14 cellular contexts compared by ENCODE assay signal in the genomic region with DNA sequence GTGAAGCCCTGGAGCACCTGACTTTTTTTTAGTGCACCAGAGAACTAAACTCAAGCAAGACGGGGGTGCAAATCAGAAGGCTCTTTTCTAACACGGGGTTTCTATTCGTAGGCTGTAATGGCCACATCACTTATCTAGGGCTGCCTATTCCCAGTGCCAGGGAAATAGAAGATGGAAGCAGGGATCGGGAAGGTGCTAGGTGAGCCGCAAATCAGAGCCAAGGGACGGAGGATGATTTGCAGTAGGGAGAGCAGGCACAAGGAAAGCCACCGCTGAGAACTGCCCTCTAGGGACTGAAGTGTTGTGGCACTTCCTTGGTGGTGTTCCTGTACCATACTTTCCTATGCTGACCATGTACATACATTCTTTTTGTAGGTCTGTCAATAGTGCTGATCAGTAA. TPM values are rescaled to one million over a fixed set of nuclear protein-coding genes. Genes with fewer than 3 reads are reported as not detected.
DNase-seq lines count a peak whose midpoint lies in the region; ATAC-seq and TF ChIP-seq lines count a peak whose summit lies in the region.
"Had no signal": no experiment of that assay in that cellular context is flagged by ENCODE, and none has a peak within 500 bp of the region (broad histone marks: within the 10 kb centered on the region; RNA-seq: fewer than 3 reads in every experiment).

No MANE protein-coding gene starts in this region.

- H3K4me1 Mint-ChIP-seq in MCF 10A (ENCODE audit: insufficient read depth, unreplicated experiment) (peaks cover 7% of the 10 kb centered on the region), WTC11 (peaks cover 31% of the 10 kb centered on the region)

- no peak overlapping the region for H3K27ac Mint-ChIP-seq in MCF 10A (ENCODE audit: low read depth, unreplicated experiment)
- no peak overlapping the region for H3K27ac Mint-ChIP-seq in WTC11
- H3K27ac Mint-ChIP-seq: CD14-positive monocyte; CD8-positive, alpha-beta T cell had no signal

- BruUV-seq in MCF 10A (replicated peaks; lab: Mats Ljungman, UMichigan) = no TSS peak

- POLR2A ChIA-PET in MCF 10A (lab: Yijun Ruan, JAX) = interaction anchor here (1.2 to 1.8 kb wide), 2 partner anchors 23 to 56 kb away, joined by 5 to 7 read pairs; a partner anchor contains a TSS
- POLR2A ChIA-PET in WTC11 (lab: Charles Lee) = no interaction called here

- H3K4me3 Mint-ChIP-seq in MCF 10A (ENCODE audit: unreplicated experiment) (no peak overlapping the region), WTC11 (no peak overlapping the region)
- H3K4me3 Mint-ChIP-seq: CD14-positive monocyte; CD8-positive, alpha-beta T cell had no signal

- H3K27me3 Mint-ChIP-seq in MCF 10A (ENCODE audit: insufficient read depth, unreplicated experiment) = no peaks in the 10 kb centered on the region
- peaks cover 59% of the 10 kb centered on the region for H3K27me3 Mint-ChIP-seq in WTC11 (ENCODE audit: low read depth)

- intact Hi-C loops in MCF 10A (cut with micrococcal nuclease) = no loop called here

- ATAC-seq in WTC11 (peak; percentile 20; the same call in 1 of the 2 replicates), HG02938 (IDR thresholded peaks at IDR 0.05; ENCODE audit: unreplicated experiment) (no peak)
- ATAC-seq: CD8-positive, alpha-beta T cell had no signal

- no peaks in the 10 kb centered on the region for H3K36me3 Mint-ChIP-seq in MCF 10A (ENCODE audit: insufficient read depth, unreplicated experiment)
- H3K36me3 Mint-ChIP-seq in WTC11 = no peaks in the 10 kb centered on the region
- H3K36me3 Mint-ChIP-seq: CD14-positive monocyte; CD8-positive, alpha-beta T cell had no signal

- no peaks in the 10 kb centered on the region for H3K9me3 Mint-ChIP-seq in MCF 10A (ENCODE audit: unreplicated experiment)
- H3K9me3 Mint-ChIP-seq in WTC11 = no peaks in the 10 kb centered on the region
- H3K9me3 Mint-ChIP-seq: CD14-positive monocyte; CD8-positive, alpha-beta T cell had no signal

- CTCF ChIA-PET in MCF 10A (lab: Yijun Ruan, JAX) (interaction anchor here (1.1 kb wide), 1 partner anchor 19 kb away, joined by 3 read pairs; no protein-coding TSS in a partner anchor), WTC11 (lab: Charles Lee) (no interaction called here)

- no peak for TF ChIP-seq CTCF in MCF 10A (IDR thresholded peaks at IDR 0.05; ENCODE audit: unreplicated experiment)
- no peak for TF ChIP-seq CTCF in WTC11 (IDR thresholded peaks at IDR 0.05)

- in situ Hi-C loops in T47D (cut with HindIII; ENCODE audit: low pct_unique_long_range_greater_than_20kb, low sequenced_read_pairs) = no loop called here

- peak; percentile 43 to 49 for DNase-seq in T47D (ENCODE audit: low read depth in 1 of 2, low spot score in 1 of 2)
- DNase-seq in MCF 10A (ENCODE audit: unreplicated experiment) = no peak
- DNase-seq in HT-29 (ENCODE audit: low spot score) = peak; percentile 13
- no peak for DNase-seq in WTC11 (ENCODE audit: low spot score)
- no peak for DNase-seq in NCI-H524 (lab: John Stamatoyannopoulos, UW)
- no peak for DNase-seq in activated CD8-positive, alpha-beta memory T cell treated with anti-CD3 and anti-CD28 coated beads, Interleukin-2, amount 50 U/mL, for 48 hours
- DNase-seq: AML-193; Calu3; CD8-positive, alpha-beta T cell; DMS79 treated with DMSO at 0.1 percent for 48 hours; GF-D8 had no signal

TF ChIP-seq in WTC11, 78 proteins besides CTCF, POLR2A, EP300 and RAD21 (continues in another document):
- TF ChIP-seq ZNF396 (CRISPR knock-in tag; IDR thresholded peaks at IDR 0.05; ENCODE audit: borderline replicate concordance) (no peak), ZNF671 (CRISPR knock-in tag; IDR thresholded peaks at IDR 0.05) (no peak), MXD4 (CRISPR knock-in tag; IDR thresholded peaks at IDR 0.05; ENCODE audit: borderline replicate concordance) (no peak), ZBTB21 (CRISPR knock-in tag; IDR thresholded peaks at IDR 0.05; ENCODE audit: borderline replicate concordance) (no peak), FOXJ3 (CRISPR knock-in tag; IDR thresholded peaks at IDR 0.05; ENCODE audit: borderline replicate concordance) (no peak), RORB (CRISPR knock-in tag; IDR thresholded peaks at IDR 0.05) (no peak), ZNF121 (CRISPR knock-in tag; IDR thresholded peaks at IDR 0.05) (no peak), SMAD3 (CRISPR knock-in tag; IDR thresholded peaks at IDR 0.05; ENCODE audit: borderline replicate concordance) (no peak), ZNF232 (CRISPR knock-in tag; IDR thresholded peaks at IDR 0.05) (no peak), NFYB (CRISPR knock-in tag; conservative IDR thresholded peaks at IDR 0.05; ENCODE audit: low read depth) (no peak), CBFB (CRISPR knock-in tag; IDR thresholded peaks at IDR 0.05; ENCODE audit: low read depth) (no peak)
- TF ChIP-seq, protein P1, sequence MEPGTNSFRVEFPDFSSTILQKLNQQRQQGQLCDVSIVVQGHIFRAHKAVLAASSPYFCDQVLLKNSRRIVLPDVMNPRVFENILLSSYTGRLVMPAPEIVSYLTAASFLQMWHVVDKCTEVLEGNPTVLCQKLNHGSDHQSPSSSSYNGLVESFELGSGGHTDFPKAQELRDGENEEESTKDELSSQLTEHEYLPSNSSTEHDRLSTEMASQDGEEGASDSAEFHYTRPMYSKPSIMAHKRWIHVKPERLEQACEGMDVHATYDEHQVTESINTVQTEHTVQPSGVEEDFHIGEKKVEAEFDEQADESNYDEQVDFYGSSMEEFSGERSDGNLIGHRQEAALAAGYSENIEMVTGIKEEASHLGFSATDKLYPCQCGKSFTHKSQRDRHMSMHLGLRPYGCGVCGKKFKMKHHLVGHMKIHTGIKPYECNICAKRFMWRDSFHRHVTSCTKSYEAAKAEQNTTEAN (CRISPR knock-in tag; IDR thresholded peaks at IDR 0.05) = no peak
- TF ChIP-seq, protein P2, sequence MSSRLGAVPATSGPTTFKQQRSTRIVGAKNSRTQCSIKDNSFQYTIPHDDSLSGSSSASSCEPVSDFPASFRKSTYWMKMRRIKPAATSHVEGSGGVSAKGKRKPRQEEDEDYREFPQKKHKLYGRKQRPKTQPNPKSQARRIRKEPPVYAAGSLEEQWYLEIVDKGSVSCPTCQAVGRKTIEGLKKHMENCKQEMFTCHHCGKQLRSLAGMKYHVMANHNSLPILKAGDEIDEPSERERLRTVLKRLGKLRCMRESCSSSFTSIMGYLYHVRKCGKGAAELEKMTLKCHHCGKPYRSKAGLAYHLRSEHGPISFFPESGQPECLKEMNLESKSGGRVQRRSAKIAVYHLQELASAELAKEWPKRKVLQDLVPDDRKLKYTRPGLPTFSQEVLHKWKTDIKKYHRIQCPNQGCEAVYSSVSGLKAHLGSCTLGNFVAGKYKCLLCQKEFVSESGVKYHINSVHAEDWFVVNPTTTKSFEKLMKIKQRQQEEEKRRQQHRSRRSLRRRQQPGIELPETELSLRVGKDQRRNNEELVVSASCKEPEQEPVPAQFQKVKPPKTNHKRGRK (CRISPR knock-in tag; IDR thresholded peaks at IDR 0.05; ENCODE audit: borderline replicate concordance) = no peak
- TF ChIP-seq, protein P3, sequence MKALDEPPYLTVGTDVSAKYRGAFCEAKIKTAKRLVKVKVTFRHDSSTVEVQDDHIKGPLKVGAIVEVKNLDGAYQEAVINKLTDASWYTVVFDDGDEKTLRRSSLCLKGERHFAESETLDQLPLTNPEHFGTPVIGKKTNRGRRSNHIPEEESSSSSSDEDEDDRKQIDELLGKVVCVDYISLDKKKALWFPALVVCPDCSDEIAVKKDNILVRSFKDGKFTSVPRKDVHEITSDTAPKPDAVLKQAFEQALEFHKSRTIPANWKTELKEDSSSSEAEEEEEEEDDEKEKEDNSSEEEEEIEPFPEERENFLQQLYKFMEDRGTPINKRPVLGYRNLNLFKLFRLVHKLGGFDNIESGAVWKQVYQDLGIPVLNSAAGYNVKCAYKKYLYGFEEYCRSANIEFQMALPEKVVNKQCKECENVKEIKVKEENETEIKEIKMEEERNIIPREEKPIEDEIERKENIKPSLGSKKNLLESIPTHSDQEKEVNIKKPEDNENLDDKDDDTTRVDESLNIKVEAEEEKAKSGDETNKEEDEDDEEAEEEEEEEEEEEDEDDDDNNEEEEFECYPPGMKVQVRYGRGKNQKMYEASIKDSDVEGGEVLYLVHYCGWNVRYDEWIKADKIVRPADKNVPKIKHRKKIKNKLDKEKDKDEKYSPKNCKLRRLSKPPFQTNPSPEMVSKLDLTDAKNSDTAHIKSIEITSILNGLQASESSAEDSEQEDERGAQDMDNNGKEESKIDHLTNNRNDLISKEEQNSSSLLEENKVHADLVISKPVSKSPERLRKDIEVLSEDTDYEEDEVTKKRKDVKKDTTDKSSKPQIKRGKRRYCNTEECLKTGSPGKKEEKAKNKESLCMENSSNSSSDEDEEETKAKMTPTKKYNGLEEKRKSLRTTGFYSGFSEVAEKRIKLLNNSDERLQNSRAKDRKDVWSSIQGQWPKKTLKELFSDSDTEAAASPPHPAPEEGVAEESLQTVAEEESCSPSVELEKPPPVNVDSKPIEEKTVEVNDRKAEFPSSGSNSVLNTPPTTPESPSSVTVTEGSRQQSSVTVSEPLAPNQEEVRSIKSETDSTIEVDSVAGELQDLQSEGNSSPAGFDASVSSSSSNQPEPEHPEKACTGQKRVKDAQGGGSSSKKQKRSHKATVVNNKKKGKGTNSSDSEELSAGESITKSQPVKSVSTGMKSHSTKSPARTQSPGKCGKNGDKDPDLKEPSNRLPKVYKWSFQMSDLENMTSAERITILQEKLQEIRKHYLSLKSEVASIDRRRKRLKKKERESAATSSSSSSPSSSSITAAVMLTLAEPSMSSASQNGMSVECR (CRISPR knock-in tag; IDR thresholded peaks at IDR 0.05; ENCODE audit: borderline replicate concordance) = no peak

RNA-seq across cellular contexts. Expression of a gene that starts 7.8 kb away (rescaled TPM):
- total RNA-seq in MCF 10A (2022) = 18.4 and 20.1 TPM in 2 replicates
- total RNA-seq in HT-29 (2014; rRNA removed; shearing (Covaris generic)) = 5.0 and 5.1 TPM in 2 replicates
- 5.7 to 6.7 TPM (median 6.6 TPM) in 3 replicates for total RNA-seq in WTC11 (2021)

RNA-seq across cellular contexts. Expression of a gene that starts 42.3 kb away (rescaled TPM):
- total RNA-seq in MCF 10A (2022) (0.63 and 1.0 TPM in 2 replicates), WTC11 (2021) (3.8 to 4.7 TPM (median 4.7 TPM) in 3 replicates)
- 8.0 and 8.6 TPM in 2 replicates for total RNA-seq in HT-29 (2014; rRNA removed; shearing (Covaris generic))

RNA-seq across cellular contexts. Expression of a gene that starts 43.7 kb away (rescaled TPM):
- total RNA-seq in MCF 10A (2022) = not detected in 2 replicates
- total RNA-seq in HT-29 (2014; rRNA removed; shearing (Covaris generic)) = not detected in 2 replicates
- total RNA-seq in WTC11 (2021) = 0.82 to 1.6 TPM (median 1.3 TPM) in 3 replicates
- total RNA-seq: Calu3, H1 had no signal

RNA-seq across cellular contexts. Expression of a gene that starts 48.8 kb away (rescaled TPM):
- total RNA-seq in MCF 10A (2022) (not detected in 2 replicates), WTC11 (2021) (not detected in 3 replicates)
- total RNA-seq in HT-29 (2014; rRNA removed; shearing (Covaris generic)) = not detected in 2 replicates
- total RNA-seq: Calu3; CD8-positive, alpha-beta T cell; H1 had no signal

RNA-seq across cellular contexts. Expression of a gene that starts 56.5 kb away (rescaled TPM):
- total RNA-seq in MCF 10A (2022) (84.0 and 105 TPM in 2 replicates), WTC11 (2021) (79.2 to 85.4 TPM (median 79.7 TPM) in 3 replicates)
- total RNA-seq in HT-29 (2014; rRNA removed; shearing (Covaris generic)) = 146 and 158 TPM in 2 replicates

Comparison
In these comparisons a context has a peak if more than half of its experiments do, and no peak if none do; other contexts are left out.
1. DNase-seq: peak in T47D (2 of 2) and HT-29 (single experiment); none in MCF 10A (single experiment), WTC11 (single experiment), NCI-H524 (0 of 2) and activated CD8-positive, alpha-beta memory T cell treated with anti-CD3 and anti-CD28 coated beads, Interleukin-2, amount 50 U/mL, for 48 hours (single experiment).